25 cellular contexts compared by ENCODE assay signal in the genomic region with DNA sequence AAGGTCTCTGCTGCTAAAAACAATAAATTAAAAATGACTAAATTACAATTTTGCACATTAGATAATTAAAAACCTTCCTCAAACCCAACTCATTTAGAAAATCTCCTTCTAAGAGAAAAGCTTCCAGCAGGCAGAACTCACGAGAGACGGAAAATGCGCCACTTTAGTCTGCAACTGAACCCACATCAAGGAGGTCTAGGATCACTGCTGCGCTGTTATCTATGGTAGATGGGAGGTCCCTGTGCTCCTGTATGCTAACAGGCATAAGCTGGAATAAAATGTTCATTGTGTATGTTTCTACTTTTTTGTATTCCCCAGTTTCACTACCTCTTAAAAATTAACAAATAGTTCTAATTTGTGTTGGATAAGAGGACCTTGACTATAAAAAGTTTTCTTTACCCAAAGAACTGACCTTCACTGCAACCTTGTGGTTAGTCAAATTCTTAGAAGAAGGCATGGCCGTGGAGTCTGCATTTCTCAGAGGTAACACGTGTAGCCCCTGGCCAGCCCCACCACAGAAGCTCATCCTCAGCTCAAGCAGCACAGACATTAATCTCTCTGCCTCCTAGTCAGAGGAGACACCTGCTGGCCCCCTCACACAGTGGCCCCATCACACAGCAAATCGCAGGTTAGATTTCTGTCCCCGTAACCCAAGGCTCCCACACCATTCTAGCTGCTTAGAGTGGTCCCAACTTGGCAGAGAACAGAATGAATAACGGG. TPM values are rescaled to one million over a fixed set of nuclear protein-coding genes. Genes with fewer than 3 reads are reported as not detected.
DNase-seq lines count a peak whose midpoint lies in the region; ATAC-seq and TF ChIP-seq lines count a peak whose summit lies in the region.
"Had no signal": no experiment of that assay in that cellular context is flagged by ENCODE, and none has a peak within 500 bp of the region (broad histone marks: within the 10 kb centered on the region; RNA-seq: fewer than 3 reads in every experiment).

No MANE protein-coding gene starts in this region.

- H3K9me3 ChIP-seq in CD4-positive, CD25-positive, alpha-beta regulatory T cell (ENCODE audit: control insufficient read depth in 2 of 2, low read length in 2 of 2) = no peaks in the 10 kb centered on the region
- H3K9me3 ChIP-seq in CD8-positive, alpha-beta T cell (ENCODE audit: low read length) = no peaks in the 10 kb centered on the region
- H3K9me3 ChIP-seq in OCI-LY7 (ENCODE audit: low read length) = no peaks in the 10 kb centered on the region
- H3K9me3 ChIP-seq: ovary, thyroid gland had no signal

- peak in 1 of 3 donors; percentile 32 for DNase-seq in CD4-positive, CD25-positive, alpha-beta regulatory T cell
- no peak for DNase-seq in CD8-positive, alpha-beta T cell
- DNase-seq in WTC11 (ENCODE audit: low spot score) (no peak), immature natural killer cell (no peak), AML-193 (lab: John Stamatoyannopoulos, UW) (no peak), OCI-LY7 (ENCODE audit: low spot score) (no peak), chondrocyte (ENCODE audit: low spot score) (no peak)
- DNase-seq: activated effector memory CD4-positive, alpha-beta T cell treated with Interleukin-2 at 50 U/mL for 16 hours; anterior cingulate cortex; DMS79; HFFc6; Kasumi-1; left cardiac atrium; mesenchymal stem cell; NCI-H1092 treated with DMSO at 0.1 percent for 48 hours; NCI-H2081; ovary; stimulated activated CD4-positive, alpha-beta T cell treated with anti-CD3 and anti-CD28 coated beads, Interleukin-2, amount 100 ng/mL, for 48 hours; stimulated activated naive CD4-positive, alpha-beta T cell; thyroid gland had no signal

- peaks cover 12% of the 10 kb centered on the region for H3K36me3 ChIP-seq in CD4-positive, CD25-positive, alpha-beta regulatory T cell (ENCODE audit: control insufficient read depth, insufficient read depth, low read length)
- H3K36me3 ChIP-seq in CD8-positive, alpha-beta T cell (ENCODE audit: insufficient read depth, low read length) = no peaks in the 10 kb centered on the region
- no peaks in the 10 kb centered on the region for H3K36me3 ChIP-seq in OCI-LY7 (ENCODE audit: insufficient read depth, low read length)
- H3K36me3 ChIP-seq: ovary, thyroid gland had no signal

- H4K20me1 ChIP-seq in OCI-LY7 (ENCODE audit: insufficient read depth, low read length) = no peaks in the 10 kb centered on the region; the same call in 1 of the 2 replicates

- peak overlapping the region in 2 of 4 donors; percentile 13 to 66 for H3K4me3 Mint-ChIP-seq in CD4-positive, CD25-positive, alpha-beta regulatory T cell
- no peak overlapping the region for H3K4me3 Mint-ChIP-seq in CD8-positive, alpha-beta T cell
- no peak overlapping the region for H3K4me3 Mint-ChIP-seq in WTC11
- peak overlapping the region; percentile 1 to 66 (median 49) for H3K4me3 Mint-ChIP-seq in immature natural killer cell
- no peak overlapping the region for H3K4me3 Mint-ChIP-seq in chondrocyte (ENCODE audit: unreplicated experiment)
- H3K4me3 Mint-ChIP-seq: HFFc6; T-helper 2 cell treated with Interferon-gamma antibody and Interleukin-4, amounts not matched to agents 5 μg/mL and 100 μg/mL, for 36 hours had no signal

- no peak for ATAC-seq in CD4-positive, CD25-positive, alpha-beta regulatory T cell (ENCODE audit: low read depth in 2 of 2)
- no peak for ATAC-seq in CD8-positive, alpha-beta T cell
- ATAC-seq in WTC11 = no peak
- ATAC-seq: left cardiac atrium, SK-N-SH treated with all-trans-retinoic acid at 6 μM for 48 hours had no signal

- peaks cover 0 to 1% (median 0%) of the 10 kb centered on the region in 7 donors for H3K9me3 Mint-ChIP-seq in CD4-positive, CD25-positive, alpha-beta regulatory T cell
- no peaks in the 10 kb centered on the region for H3K9me3 Mint-ChIP-seq in CD8-positive, alpha-beta T cell
- H3K9me3 Mint-ChIP-seq in WTC11 (no peaks in the 10 kb centered on the region), immature natural killer cell (no peaks in the 10 kb centered on the region), chondrocyte (ENCODE audit: low read depth) (no peaks in the 10 kb centered on the region)
- H3K9me3 Mint-ChIP-seq: HFFc6; T-helper 2 cell treated with Interferon-gamma antibody and Interleukin-4, amounts not matched to agents 5 μg/mL and 100 μg/mL, for 36 hours had no signal

- intact Hi-C loops in CD8-positive, alpha-beta T cell (cut with DNase I, micrococcal nuclease) = no loop called here
- intact Hi-C loops in OCI-LY7 (cut with micrococcal nuclease; ENCODE audit: unreplicated experiment) = no loop called here

- no peaks in the 10 kb centered on the region for H3K9me2 ChIP-seq in OCI-LY7 (ENCODE audit: insufficient read depth, low read length)

- peaks cover 14% of the 10 kb centered on the region for H3K4me1 ChIP-seq in CD4-positive, CD25-positive, alpha-beta regulatory T cell (ENCODE audit: control insufficient read depth, insufficient read depth, low read length, poor library complexity, severe bottlenecking)
- peaks cover 8% of the 10 kb centered on the region for H3K4me1 ChIP-seq in CD8-positive, alpha-beta T cell (ENCODE audit: insufficient read depth, low read length)
- no peaks in the 10 kb centered on the region for H3K4me1 ChIP-seq in OCI-LY7 (ENCODE audit: insufficient read depth, low read length, poor library complexity, severe bottlenecking)

- H3K27me3 ChIP-seq in CD4-positive, CD25-positive, alpha-beta regulatory T cell (ENCODE audit: control insufficient read depth, insufficient read depth, low read length) = no peaks in the 10 kb centered on the region
- no peaks in the 10 kb centered on the region for H3K27me3 ChIP-seq in CD8-positive, alpha-beta T cell (ENCODE audit: insufficient read depth, low read length)
- H3K27me3 ChIP-seq: ovary, thyroid gland had no signal

- TF ChIP-seq CTCF in CD8-positive, alpha-beta T cell (IDR thresholded peaks at IDR 0.05) = no peak
- TF ChIP-seq CTCF in WTC11 (IDR thresholded peaks at IDR 0.05) (no peak), OCI-LY7 (conservative IDR thresholded peaks at IDR 0.05; ENCODE audit: low read length) (no peak), chondrocyte (IDR thresholded peaks at IDR 0.05) (no peak)

- no peak overlapping the region for H3K4me2 ChIP-seq in OCI-LY7 (ENCODE audit: low read length)

- no peaks in the 10 kb centered on the region for H3K79me2 ChIP-seq in OCI-LY7 (ENCODE audit: insufficient read depth, low read depth, low read length)

- peaks cover 10% of the 10 kb centered on the region for H3K36me3 Mint-ChIP-seq in CD4-positive, CD25-positive, alpha-beta regulatory T cell
- H3K36me3 Mint-ChIP-seq in CD8-positive, alpha-beta T cell = peaks cover 10% of the 10 kb centered on the region
- no peaks in the 10 kb centered on the region for H3K36me3 Mint-ChIP-seq in WTC11
- H3K36me3 Mint-ChIP-seq in immature natural killer cell = peaks cover 0 to 7% (median 4%) of the 10 kb centered on the region in 3 donors
- peaks cover 3% of the 10 kb centered on the region for H3K36me3 Mint-ChIP-seq in chondrocyte (ENCODE audit: low read depth)

- POLR2A ChIA-PET in CD8-positive, alpha-beta T cell (lab: Charles Lee) = no interaction called here
- POLR2A ChIA-PET in WTC11 (lab: Charles Lee) (no interaction called here), OCI-LY7 (lab: Charles Lee) (interaction anchor here (0.6 kb wide), 1 partner anchor 1261 kb away, joined by 3 read pairs; no protein-coding TSS in a partner anchor)

- peak overlapping the region; percentile 38 to 70 (median 38) for H3K27ac Mint-ChIP-seq in CD4-positive, CD25-positive, alpha-beta regulatory T cell
- H3K27ac Mint-ChIP-seq in CD8-positive, alpha-beta T cell = peak overlapping the region; percentile 14
- H3K27ac Mint-ChIP-seq in WTC11 (peak overlapping the region; percentile 15; the same call in 1 of the 2 replicates), immature natural killer cell (peak overlapping the region in 4 of 6 donors; percentile 14 to 76 (median 62)), chondrocyte (ENCODE audit: unreplicated experiment) (no peak overlapping the region)
- H3K27ac Mint-ChIP-seq: HFFc6; T-helper 2 cell treated with Interferon-gamma antibody and Interleukin-4, amounts not matched to agents 5 μg/mL and 100 μg/mL, for 36 hours had no signal

- H3K27ac ChIP-seq in CD4-positive, CD25-positive, alpha-beta regulatory T cell (ENCODE audit: insufficient read depth, low read length, poor library complexity, severe bottlenecking) = no peak overlapping the region
- H3K27ac ChIP-seq in CD8-positive, alpha-beta T cell (ENCODE audit: low read depth, low read length) = no peak overlapping the region
- H3K27ac ChIP-seq in OCI-LY7 (ENCODE audit: low read depth, low read length, poor library complexity, severe bottlenecking) = no peak overlapping the region
- H3K27ac ChIP-seq: ovary, thyroid gland, VCaP had no signal

- no peaks in the 10 kb centered on the region for H3K27me3 Mint-ChIP-seq in CD4-positive, CD25-positive, alpha-beta regulatory T cell
- H3K27me3 Mint-ChIP-seq in CD8-positive, alpha-beta T cell (ENCODE audit: low read depth) = no peaks in the 10 kb centered on the region
- no peaks in the 10 kb centered on the region for H3K27me3 Mint-ChIP-seq in WTC11 (ENCODE audit: low read depth)
- H3K27me3 Mint-ChIP-seq in immature natural killer cell (ENCODE audit: low read depth in 3 of 3) = peaks cover 0 to 3% (median 0%) of the 10 kb centered on the region in 3 donors
- H3K27me3 Mint-ChIP-seq in chondrocyte (ENCODE audit: low read depth) = no peaks in the 10 kb centered on the region

- no peak overlapping the region for H2AFZ ChIP-seq in OCI-LY7 (ENCODE audit: low read length)

- CTCF ChIA-PET in CD8-positive, alpha-beta T cell (lab: Charles Lee) = no interaction called here
- CTCF ChIA-PET in WTC11 (lab: Charles Lee) (interaction anchor here (1.3 to 2.4 kb wide), 3 partner anchors 22 to 112 kb away, joined by 3 to 7 read pairs (median 5); partner anchors contain the start of gene STIMATE), OCI-LY7 (lab: Charles Lee; ENCODE audit: unreplicated experiment) (no interaction called here)

- H3K4me3 ChIP-seq in CD4-positive, CD25-positive, alpha-beta regulatory T cell (ENCODE audit: low read depth, low read length) = no peak overlapping the region
- no peak overlapping the region for H3K4me3 ChIP-seq in CD8-positive, alpha-beta T cell (ENCODE audit: low read depth, low read length)
- H3K4me3 ChIP-seq in OCI-LY7 (ENCODE audit: low read depth, low read length, poor library complexity, severe bottlenecking) = no peak overlapping the region
- H3K4me3 ChIP-seq: ovary, thyroid gland had no signal

- peaks cover 29 to 60% (median 47%) of the 10 kb centered on the region in 4 donors for H3K4me1 Mint-ChIP-seq in CD4-positive, CD25-positive, alpha-beta regulatory T cell
- H3K4me1 Mint-ChIP-seq in CD8-positive, alpha-beta T cell (ENCODE audit: low read depth) = peaks cover 29% of the 10 kb centered on the region
- H3K4me1 Mint-ChIP-seq in WTC11 (peaks cover 27% of the 10 kb centered on the region), immature natural killer cell (peaks cover 42 to 60% of the 10 kb centered on the region in 2 donors), chondrocyte (ENCODE audit: low read depth) (peaks cover 15% of the 10 kb centered on the region)

- BruUV-seq in OCI-LY7 (replicated peaks; lab: Mats Ljungman, UMichigan) = no TSS peak

RNA-seq across cellular contexts. Expression of gene STIMATE, which starts 22.3 kb away (rescaled TPM):
- total RNA-seq in CD4-positive, CD25-positive, alpha-beta regulatory T cell = 87.7 TPM
- 10 to 100 TPM; 10.7 to 15.5 (median 12.4) TPM for polyA plus RNA-seq in CD4-positive, CD25-positive, alpha-beta regulatory T cell
- total RNA-seq in CD8-positive, alpha-beta T cell = 10 to 100 TPM; 29.1 to 35.9 TPM
- total RNA-seq in WTC11 (2021) (27.1 to 35.5 TPM (median 28.4 TPM) in 3 replicates), OCI-LY7 (2022) (19.0 and 24.6 TPM in 2 replicates), chondrocyte (18.7 to 19.0 TPM (median 18.9 TPM) in 3 replicates)
- 10 to 100 TPM in 1 of 3 donors, 1 to 10 TPM in 2; 3.3 to 11.0 (median 8.2) TPM for polyA plus RNA-seq in immature natural killer cell
- 8.1 and 18.1 TPM in 2 replicates for total RNA-seq in OCI-LY7 (2014; rRNA removed; shearing (Covaris generic))

RNA-seq across cellular contexts. Expression of gene MUSTN1, which starts 40.2 kb away (rescaled TPM):
- 13.8 TPM for total RNA-seq in CD4-positive, CD25-positive, alpha-beta regulatory T cell
- 1 to 10 TPM in 1 of 4 donors, not detected in 3; 1.2 TPM for polyA plus RNA-seq in CD4-positive, CD25-positive, alpha-beta regulatory T cell
- total RNA-seq in CD8-positive, alpha-beta T cell = 1 to 10 TPM; 3.4 to 6.7 TPM
- 2.7 to 4.2 TPM (median 3.3 TPM) in 3 replicates for total RNA-seq in WTC11 (2021)
- polyA plus RNA-seq in immature natural killer cell = not detected
- total RNA-seq in OCI-LY7 (2014; rRNA removed; shearing (Covaris generic)) = 0.28 and 2.7 TPM in 2 replicates
- 1.7 and 2.8 TPM in 2 replicates for total RNA-seq in OCI-LY7 (2022)
- 1.4 to 9.2 TPM (median 6.9 TPM) in 3 replicates for total RNA-seq in chondrocyte
- total RNA-seq: dermis microvascular lymphatic vessel endothelial cell, HT1080 had no signal

RNA-seq across cellular contexts. Expression of gene ITIH4, which starts 44.6 kb away (rescaled TPM):
- total RNA-seq in CD4-positive, CD25-positive, alpha-beta regulatory T cell = 71.1 TPM
- 1 to 10 TPM in 3 of 4 donors, not detected in 1; 1.1 to 2.0 (median 2.0) TPM for polyA plus RNA-seq in CD4-positive, CD25-positive, alpha-beta regulatory T cell
- total RNA-seq in CD8-positive, alpha-beta T cell = 10 to 100 TPM; 26.4 to 28.4 TPM
- total RNA-seq in WTC11 (2021) (2.4 to 6.2 TPM (median 3.9 TPM) in 3 replicates), OCI-LY7 (2022) (2.2 and 4.6 TPM in 2 replicates), chondrocyte (5.2 to 8.3 TPM (median 6.3 TPM) in 3 replicates)
- polyA plus RNA-seq in immature natural killer cell = under 1 TPM in 1 of 3 donors, not detected in 2; 0.71 TPM
- total RNA-seq in OCI-LY7 (2014; rRNA removed; shearing (Covaris generic)) = 2.1 and 13.3 TPM in 2 replicates
- total RNA-seq: HT1080 had no signal

Comparison
In these comparisons a context has a peak if more than half of its experiments do, and no peak if none do; other contexts are left out.
1. H3K4me3 Mint-ChIP-seq: peak in immature natural killer cell (5 of 5); none in CD8-positive, alpha-beta T cell (single experiment), WTC11 (single experiment) and chondrocyte (single experiment).